ENCODE assay signal across 8 cellular contexts in the genomic region with DNA sequence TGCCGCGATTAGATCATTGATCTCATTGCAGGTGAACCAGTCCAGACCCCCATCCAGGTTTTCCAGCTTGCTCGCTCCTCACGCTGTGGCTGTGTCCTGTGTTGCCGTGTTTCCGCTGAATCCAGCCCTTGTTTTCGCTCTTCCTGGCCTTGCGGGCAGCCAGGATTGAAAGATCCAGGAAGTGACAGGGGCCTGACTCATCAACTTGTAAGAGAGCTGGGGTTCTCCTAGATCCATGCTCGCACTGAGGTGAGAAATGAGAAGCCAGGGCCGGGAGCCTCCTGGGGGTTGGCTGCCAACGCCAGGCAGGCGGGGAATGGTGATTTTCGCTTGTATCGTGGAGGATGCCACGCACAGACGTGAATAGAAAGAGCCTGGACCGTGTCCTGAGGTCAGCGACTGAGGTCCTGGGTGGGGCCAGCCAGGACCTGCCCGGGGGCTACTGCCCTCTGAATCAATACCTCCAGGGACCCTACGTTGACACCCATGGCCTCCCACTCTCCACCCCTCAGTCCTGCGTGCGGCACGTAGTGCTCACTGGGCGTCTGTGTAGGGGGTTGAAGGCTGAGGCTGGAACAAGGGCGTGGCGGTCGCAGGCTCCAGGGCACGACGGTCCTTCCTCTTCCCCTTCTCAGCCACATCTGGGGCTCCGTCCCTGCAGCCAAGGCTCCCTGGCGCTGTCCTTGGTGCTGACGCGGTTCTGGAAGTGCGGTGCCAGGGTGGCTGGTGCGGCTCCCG. TPM values are rescaled to one million over a fixed set of nuclear protein-coding genes. Genes with fewer than 3 reads are reported as not detected.
DNase-seq lines count a peak whose midpoint lies in the region; ATAC-seq and TF ChIP-seq lines count a peak whose summit lies in the region.

No MANE protein-coding gene starts in this region.

- H3K27me3 ChIP-seq in DOHH2 (ENCODE audit: control insufficient read depth, low read length) (no peaks in the 10 kb centered on the region), right cardiac atrium (ENCODE audit: control insufficient read depth, insufficient read depth) (no peaks in the 10 kb centered on the region)

- H4K20me1 ChIP-seq in DOHH2 (ENCODE audit: control insufficient read depth, insufficient read depth, low read depth, low read length), result no peaks in the 10 kb centered on the region; the same call in 1 of the 2 replicates

- H3K79me2 ChIP-seq in DOHH2 (ENCODE audit: control insufficient read depth, low read length), result no peaks in the 10 kb centered on the region

- H3K27ac ChIP-seq in DOHH2 (ENCODE audit: low read depth, low read length) (peak overlapping the region; percentile 42), SK-N-MC (no peak overlapping the region), right cardiac atrium (ENCODE audit: low read length) (peak overlapping the region; percentile 35)

- H3K36me3 ChIP-seq in DOHH2 (ENCODE audit: control insufficient read depth, low read length), result peaks cover 8% of the 10 kb centered on the region
- no peaks in the 10 kb centered on the region for H3K36me3 ChIP-seq in SK-N-MC (ENCODE audit: insufficient read depth, low read length)

- H3K9me2 ChIP-seq in DOHH2 (replicated peaks; ENCODE audit: control insufficient read depth, low read length), result no peaks in the 10 kb centered on the region

- TF ChIP-seq CTCF in DOHH2 (IDR thresholded peaks at IDR 0.05; ENCODE audit: low read depth, low read length, poor library complexity, severe bottlenecking), result no peak

- DNase-seq in NCI-H1092 (lab: John Stamatoyannopoulos, UW) (peak; percentile 84), SK-N-MC (ENCODE audit: low read depth, low spot score) (peak; percentile 39), astrocyte of the hippocampus (ENCODE audit: low read depth, low spot score) (peak; percentile 98), right cardiac atrium (peak; percentile 85 to 93 (median 92)), posterior cingulate gyrus (peak; percentile 67 to 98 (median 84))

- ATAC-seq in right cardiac atrium (peak; percentile 93 to 94), GM18520 (IDR thresholded peaks at IDR 0.05; ENCODE audit: unreplicated experiment) (no peak), HG02610 (IDR thresholded peaks at IDR 0.05; ENCODE audit: unreplicated experiment) (no peak)

- intact Hi-C loops in right cardiac atrium (cut with DNase I), result no loop called here
- intact Hi-C loops in posterior cingulate gyrus (cut with DNase I), result loop anchor here (2.0 to 5.0 kb wide), 2 partner anchors 39 to 42 kb away; a partner anchor contains a TSS

- peaks cover 8% of the 10 kb centered on the region; the same call in 1 of the 2 replicates for H3F3A ChIP-seq in DOHH2 (ENCODE audit: control insufficient read depth, insufficient read depth)

- H3K4me2 ChIP-seq in DOHH2 (ENCODE audit: low read length), result peak overlapping the region; percentile 88

- peak overlapping the region; percentile 48 for H3K9ac ChIP-seq in SK-N-MC (ENCODE audit: insufficient read length)

- H3K4me3 ChIP-seq in DOHH2 (ENCODE audit: low read length), result peak overlapping the region; percentile 79
- H3K4me3 ChIP-seq in SK-N-MC, result peak overlapping the region; percentile 74
- peak overlapping the region; percentile 26 for H3K4me3 ChIP-seq in right cardiac atrium (ENCODE audit: low read length)

- no peaks in the 10 kb centered on the region; the same call in 1 of the 2 replicates for H3K9me3 ChIP-seq in DOHH2 (ENCODE audit: control insufficient read depth, insufficient read depth, low read length)
- H3K9me3 ChIP-seq in SK-N-MC (ENCODE audit: low read depth, low read length), result no peaks in the 10 kb centered on the region
- peaks cover 2% of the 10 kb centered on the region for H3K9me3 ChIP-seq in right cardiac atrium (ENCODE audit: control insufficient read depth, low read length)

- H3K4me1 ChIP-seq in DOHH2 (ENCODE audit: control insufficient read depth, low read length), result peaks cover 8% of the 10 kb centered on the region
- H3K4me1 ChIP-seq in right cardiac atrium (ENCODE audit: control insufficient read depth, insufficient read depth, low read length), result peaks cover 7% of the 10 kb centered on the region

- 4% methylated on average over 36 of the region's 36 CpGs for WGBS in right cardiac atrium

RNA-seq across cellular contexts. Expression of a gene that starts 7.3 kb away (rescaled TPM):
- 1 to 10 TPM in 2 of 4 donors, under 1 TPM in 2; 0.14 to 3.1 (median 0.75) TPM for total RNA-seq in right cardiac atrium
- 0.72 TPM for polyA plus RNA-seq in right cardiac atrium

RNA-seq across cellular contexts. Expression of a gene that starts 11.9 kb away (rescaled TPM):
- 1 to 10 TPM in 3 of 4 donors, under 1 TPM in 1; 0.80 to 2.1 (median 1.3) TPM for total RNA-seq in right cardiac atrium
- polyA plus RNA-seq in right cardiac atrium, result 1.6 TPM

RNA-seq across cellular contexts. Expression of a gene that starts 36.5 kb away (rescaled TPM):
- total RNA-seq in right cardiac atrium, result 1 to 10 TPM in 1 of 4 donors, not detected in 3; 1.3 TPM
- polyA plus RNA-seq in right cardiac atrium, result 0.09 TPM

RNA-seq across cellular contexts. Expression of a gene that starts 42.2 kb away (rescaled TPM):
- total RNA-seq in right cardiac atrium, result 10 to 100 TPM; 39.3 to 43.5 (median 41.4) TPM
- polyA plus RNA-seq in right cardiac atrium, result 31.7 TPM

RNA-seq across cellular contexts. Expression of a gene that starts 50.2 kb away (rescaled TPM):
- total RNA-seq in right cardiac atrium, result 1 to 10 TPM in 3 of 4 donors, under 1 TPM in 1; 0.56 to 1.6 (median 1.3) TPM
- polyA plus RNA-seq in right cardiac atrium, result 2.9 TPM

Comparison
In these comparisons a context has a peak if more than half of its experiments do, and no peak if none do; other contexts are left out.
1. H3K4me3 ChIP-seq: peak in every context shown above with its lines; median percentile 79 in DOHH2; 74 in SK-N-MC; 26 in right cardiac atrium.
2. DNase-seq: peak in every context shown above with its lines; median percentile 98 in astrocyte of the hippocampus; 92 in right cardiac atrium; 84 in NCI-H1092; 84 in posterior cingulate gyrus; 39 in SK-N-MC.
3. ATAC-seq: peak in right cardiac atrium (2 of 2); none in GM18520 (single experiment) and HG02610 (single experiment).